8 cellular contexts compared by ENCODE assay signal in the genomic region with DNA sequence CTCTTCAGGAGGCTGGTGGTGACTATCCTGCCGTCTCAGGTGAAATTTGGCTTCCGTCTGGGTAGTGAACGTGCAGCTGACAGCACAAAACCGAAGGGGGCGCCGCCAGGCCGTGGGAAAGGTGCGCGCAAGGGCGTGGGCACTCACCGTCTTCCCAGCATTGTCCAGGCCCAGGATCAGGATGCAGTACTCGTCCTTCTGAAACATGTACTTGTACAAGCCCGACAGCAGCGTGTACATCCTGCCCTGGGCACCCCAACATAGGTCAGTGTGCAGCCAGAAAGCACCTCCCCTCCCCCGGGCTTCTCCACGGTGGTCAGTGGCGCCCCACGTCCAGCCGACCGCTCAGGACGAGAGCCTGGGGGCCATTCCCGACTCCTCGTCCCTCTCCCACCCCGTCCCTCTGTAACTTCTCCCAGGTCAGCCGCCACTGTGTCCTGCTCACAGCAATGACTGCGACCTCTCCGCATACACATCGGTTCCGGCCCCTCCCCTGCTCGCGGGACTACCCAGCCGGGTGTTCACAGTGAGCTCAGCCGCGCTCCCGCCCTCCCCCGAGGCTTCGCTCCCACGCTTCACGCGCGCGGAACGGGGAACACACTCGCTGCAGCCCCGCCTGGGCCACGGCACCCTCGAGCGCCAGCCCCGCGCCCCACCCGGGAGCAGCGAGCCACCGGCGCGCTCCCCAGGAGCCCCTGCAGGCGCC. TPM values are rescaled to one million over a fixed set of nuclear protein-coding genes. Genes with fewer than 3 reads are reported as not detected.
A peak's percentile ranks its signal among the peaks of the same experiment; 100 is the strongest.
DNase-seq lines count a peak whose midpoint lies in the region; ATAC-seq and TF ChIP-seq lines count a peak whose summit lies in the region.

No MANE protein-coding gene starts in this region.

- H3K27me3 Mint-ChIP-seq in GM23338 (ENCODE audit: insufficient read depth, low read depth, poor library complexity) (peaks cover 12% of the 10 kb centered on the region), memory B cell (no peaks in the 10 kb centered on the region)
- H3K27me3 Mint-ChIP-seq in stimulated activated naive CD8-positive, alpha-beta T cell treated with anti-CD3 and anti-CD28 coated beads, Interleukin-15, amount 100 ng/mL, for 72 hours, result no peaks in the 10 kb centered on the region

- H3K27ac Mint-ChIP-seq in GM23338, result no peak overlapping the region
- H3K27ac Mint-ChIP-seq in memory B cell, result peak overlapping the region; percentile 84
- peak overlapping the region; percentile 83 to 87 for H3K27ac Mint-ChIP-seq in stimulated activated naive CD8-positive, alpha-beta T cell treated with anti-CD3 and anti-CD28 coated beads, Interleukin-15, amount 100 ng/mL, for 72 hours

- H3K4me3 ChIP-seq in GM23338, result peak overlapping the region; percentile 85
- peak overlapping the region; percentile 72 to 100 (median 94) for H3K4me3 ChIP-seq in dorsolateral prefrontal cortex

- no peak overlapping the region for H2AFZ ChIP-seq in GM23338

- H3K36me3 ChIP-seq in GM23338 (ENCODE audit: insufficient read depth), result no peaks in the 10 kb centered on the region

- H3K36me3 Mint-ChIP-seq in GM23338 (ENCODE audit: low read depth) (peaks cover 42% of the 10 kb centered on the region), memory B cell (peaks cover 20% of the 10 kb centered on the region)

- peak; percentile 35 for ATAC-seq in GM23338
- peak; percentile 48 for ATAC-seq in memory B cell (ENCODE audit: low read depth)
- ATAC-seq in stimulated activated naive CD8-positive, alpha-beta T cell treated with anti-CD3 and anti-CD28 coated beads, Interleukin-15, amount 100 ng/mL, for 72 hours, result peak; percentile 65
- ATAC-seq in GM18858 (IDR thresholded peaks at IDR 0.05; ENCODE audit: unreplicated experiment), result no peak

- H4K20me1 ChIP-seq in GM23338 (replicated peaks; ENCODE audit: insufficient read depth), result peaks cover 14% of the 10 kb centered on the region

- H3K79me2 ChIP-seq in GM23338 (replicated peaks; ENCODE audit: insufficient read depth), result peaks cover 43% of the 10 kb centered on the region

- peak overlapping the region; percentile 93 for H3K4me2 ChIP-seq in GM23338

- no peaks in the 10 kb centered on the region for H3K9me2 ChIP-seq in GM23338 (ENCODE audit: insufficient read depth)

- H3K4me3 Mint-ChIP-seq in GM23338 (peak overlapping the region; percentile 88), memory B cell (peak overlapping the region; percentile 88)
- H3K4me3 Mint-ChIP-seq in stimulated activated naive CD8-positive, alpha-beta T cell treated with anti-CD3 and anti-CD28 coated beads, Interleukin-15, amount 100 ng/mL, for 72 hours, result peak overlapping the region; percentile 89 to 94

- TF ChIP-seq CTCF in GM23338 (conservative IDR thresholded peaks at IDR 0.05; ENCODE audit: low read depth in 2 of 2) (peak; percentile 44 to 72), dorsolateral prefrontal cortex (IDR thresholded peaks at IDR 0.05 in 54 of 56, conservative IDR thresholded peaks at IDR 0.05 in 2 of 56; ENCODE audit: low read depth in 1 of 56, partially characterized antibody in 56 of 56) (peak in 5 of 56 donors; percentile 8 to 20 (median 16))

- peaks cover 11% of the 10 kb centered on the region; the same call in 1 of the 2 replicates for H3F3A ChIP-seq in GM23338 (replicated peaks; ENCODE audit: low read depth)

- no peaks in the 10 kb centered on the region for H3K27me3 ChIP-seq in GM23338 (ENCODE audit: insufficient read depth)
- no peaks in the 10 kb centered on the region for H3K27me3 ChIP-seq in dorsolateral prefrontal cortex

- H3K4me1 ChIP-seq in GM23338 (ENCODE audit: insufficient read depth), result no peaks in the 10 kb centered on the region; the same call in 1 of the 2 replicates

- peak; percentile 47 for DNase-seq in EL
- peak; percentile 65 for DNase-seq in GM23338 (ENCODE audit: low spot score)
- peak; percentile 59 for DNase-seq in M059J (ENCODE audit: low read depth)
- peak; percentile 73 to 75 for DNase-seq in activated CD4-positive, alpha-beta T cell treated with anti-CD3 and anti-CD28 coated beads for 4 hours
- DNase-seq in dorsolateral prefrontal cortex, result peak in 5 of 10 donors; percentile 47 to 73 (median 63)
- DNase-seq in memory B cell (ENCODE audit: low spot score in 2 of 2), result peak; percentile 18 to 58
- peak; percentile 60 to 63 for DNase-seq in stimulated activated naive CD8-positive, alpha-beta T cell treated with anti-CD3 and anti-CD28 coated beads, Interleukin-15, amount 100 ng/mL, for 72 hours

- H3K9me3 Mint-ChIP-seq in GM23338 (no peaks in the 10 kb centered on the region), memory B cell (no peaks in the 10 kb centered on the region)
- H3K9me3 Mint-ChIP-seq in stimulated activated naive CD8-positive, alpha-beta T cell treated with anti-CD3 and anti-CD28 coated beads, Interleukin-15, amount 100 ng/mL, for 72 hours, result no peaks in the 10 kb centered on the region

- H3K27ac ChIP-seq in GM23338 (ENCODE audit: low read depth) (no peak overlapping the region), dorsolateral prefrontal cortex (peak overlapping the region in 55 of 59 donors; percentile 30 to 94 (median 83))

- peaks cover 10% of the 10 kb centered on the region for H3K4me1 Mint-ChIP-seq in GM23338
- H3K4me1 Mint-ChIP-seq in memory B cell, result peaks cover 23% of the 10 kb centered on the region
- H3K4me1 Mint-ChIP-seq in stimulated activated naive CD8-positive, alpha-beta T cell treated with anti-CD3 and anti-CD28 coated beads, Interleukin-15, amount 100 ng/mL, for 72 hours, result peaks cover 63% of the 10 kb centered on the region

- intact Hi-C loops in dorsolateral prefrontal cortex (cut with DNase I), result loop anchor here (2.0 to 10.0 kb wide), 5 partner anchors 34 to 355 kb away; a partner anchor contains a TSS

TF ChIP-seq in GM23338, 12 proteins besides CTCF, POLR2A, EP300 and RAD21 (continues in another document):
- no peak for TF ChIP-seq POLR2AphosphoS5 (IDR thresholded peaks at IDR 0.05; ENCODE audit: low read depth)
- no peak for TF ChIP-seq EZH2phosphoT487 (IDR thresholded peaks at IDR 0.05; ENCODE audit: unreplicated experiment)
- no peak for TF ChIP-seq ZNF331 (CRISPR knock-in tag; IDR thresholded peaks at IDR 0.05; ENCODE audit: low read depth)
- TF ChIP-seq, protein P1, sequence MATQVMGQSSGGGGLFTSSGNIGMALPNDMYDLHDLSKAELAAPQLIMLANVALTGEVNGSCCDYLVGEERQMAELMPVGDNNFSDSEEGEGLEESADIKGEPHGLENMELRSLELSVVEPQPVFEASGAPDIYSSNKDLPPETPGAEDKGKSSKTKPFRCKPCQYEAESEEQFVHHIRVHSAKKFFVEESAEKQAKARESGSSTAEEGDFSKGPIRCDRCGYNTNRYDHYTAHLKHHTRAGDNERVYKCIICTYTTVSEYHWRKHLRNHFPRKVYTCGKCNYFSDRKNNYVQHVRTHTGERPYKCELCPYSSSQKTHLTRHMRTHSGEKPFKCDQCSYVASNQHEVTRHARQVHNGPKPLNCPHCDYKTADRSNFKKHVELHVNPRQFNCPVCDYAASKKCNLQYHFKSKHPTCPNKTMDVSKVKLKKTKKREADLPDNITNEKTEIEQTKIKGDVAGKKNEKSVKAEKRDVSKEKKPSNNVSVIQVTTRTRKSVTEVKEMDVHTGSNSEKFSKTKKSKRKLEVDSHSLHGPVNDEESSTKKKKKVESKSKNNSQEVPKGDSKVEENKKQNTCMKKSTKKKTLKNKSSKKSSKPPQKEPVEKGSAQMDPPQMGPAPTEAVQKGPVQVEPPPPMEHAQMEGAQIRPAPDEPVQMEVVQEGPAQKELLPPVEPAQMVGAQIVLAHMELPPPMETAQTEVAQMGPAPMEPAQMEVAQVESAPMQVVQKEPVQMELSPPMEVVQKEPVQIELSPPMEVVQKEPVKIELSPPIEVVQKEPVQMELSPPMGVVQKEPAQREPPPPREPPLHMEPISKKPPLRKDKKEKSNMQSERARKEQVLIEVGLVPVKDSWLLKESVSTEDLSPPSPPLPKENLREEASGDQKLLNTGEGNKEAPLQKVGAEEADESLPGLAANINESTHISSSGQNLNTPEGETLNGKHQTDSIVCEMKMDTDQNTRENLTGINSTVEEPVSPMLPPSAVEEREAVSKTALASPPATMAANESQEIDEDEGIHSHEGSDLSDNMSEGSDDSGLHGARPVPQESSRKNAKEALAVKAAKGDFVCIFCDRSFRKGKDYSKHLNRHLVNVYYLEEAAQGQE (IDR thresholded peaks at IDR 0.05; ENCODE audit: unreplicated experiment), result no peak
- TF ChIP-seq, protein P2, sequence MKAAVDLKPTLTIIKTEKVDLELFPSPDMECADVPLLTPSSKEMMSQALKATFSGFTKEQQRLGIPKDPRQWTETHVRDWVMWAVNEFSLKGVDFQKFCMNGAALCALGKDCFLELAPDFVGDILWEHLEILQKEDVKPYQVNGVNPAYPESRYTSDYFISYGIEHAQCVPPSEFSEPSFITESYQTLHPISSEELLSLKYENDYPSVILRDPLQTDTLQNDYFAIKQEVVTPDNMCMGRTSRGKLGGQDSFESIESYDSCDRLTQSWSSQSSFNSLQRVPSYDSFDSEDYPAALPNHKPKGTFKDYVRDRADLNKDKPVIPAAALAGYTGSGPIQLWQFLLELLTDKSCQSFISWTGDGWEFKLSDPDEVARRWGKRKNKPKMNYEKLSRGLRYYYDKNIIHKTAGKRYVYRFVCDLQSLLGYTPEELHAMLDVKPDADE (IDR thresholded peaks at IDR 0.05), result no peak

RNA-seq across cellular contexts. Expression of a gene that starts 0.8 kb away (rescaled TPM):
- total RNA-seq in GM23338 (2014; rRNA removed; shearing (Covaris generic)), result 19.0 and 24.6 TPM in 2 replicates
- 16.7 and 18.6 TPM in 2 replicates for polyA plus RNA-seq in GM23338 (2016; fragmentation: Nextera tagmentation; extraction: Ambion mirVana)
- total RNA-seq in M059J (2014; rRNA removed; shearing (Covaris generic)), result 29.1 and 56.3 TPM in 2 replicates
- total RNA-seq in dorsolateral prefrontal cortex, result 10 to 100 TPM; 37.8 to 65.5 (median 48.4) TPM

RNA-seq across cellular contexts. Expression of a gene that starts 0.8 kb away (rescaled TPM):
- total RNA-seq in GM23338 (2014; rRNA removed; shearing (Covaris generic)), result 25.5 and 39.2 TPM in 2 replicates
- 21.5 and 25.0 TPM in 2 replicates for polyA plus RNA-seq in GM23338 (2016; fragmentation: Nextera tagmentation; extraction: Ambion mirVana)
- 24.2 and 25.7 TPM in 2 replicates for total RNA-seq in M059J (2014; rRNA removed; shearing (Covaris generic))
- total RNA-seq in dorsolateral prefrontal cortex, result 10 to 100 TPM; 18.4 to 46.9 (median 28.4) TPM

RNA-seq across cellular contexts. Expression of a gene that starts 10.6 kb away (rescaled TPM):
- 0.28 and 3.8 TPM in 2 replicates for total RNA-seq in GM23338 (2014; rRNA removed; shearing (Covaris generic))
- polyA plus RNA-seq in GM23338 (2016; fragmentation: Nextera tagmentation; extraction: Ambion mirVana), result not detected in 2 replicates
- total RNA-seq in M059J (2014; rRNA removed; shearing (Covaris generic)), result 1.9 TPM in 1 of 2 replicates, not detected in the other
- total RNA-seq in dorsolateral prefrontal cortex, result 10 to 100 TPM in 54 of 120 experiments, 1 to 10 TPM in 59, under 1 TPM in 3, not detected in 4; 0.70 to 53.7 (median 9.1) TPM

RNA-seq across cellular contexts. Expression of a gene that starts 29.5 kb away (rescaled TPM):
- 3.6 and 12.2 TPM in 2 replicates for total RNA-seq in GM23338 (2014; rRNA removed; shearing (Covaris generic))
- polyA plus RNA-seq in GM23338 (2016; fragmentation: Nextera tagmentation; extraction: Ambion mirVana), result 4.7 and 7.4 TPM in 2 replicates
- 0.12 and 4.4 TPM in 2 replicates for total RNA-seq in M059J (2014; rRNA removed; shearing (Covaris generic))
- 10 to 100 TPM in 115 of 120 experiments, 1 to 10 TPM in 5; 7.8 to 33.9 (median 16.9) TPM for total RNA-seq in dorsolateral prefrontal cortex

RNA-seq across cellular contexts. Expression of a gene that starts 32.6 kb away (rescaled TPM):
- 33.8 and 42.0 TPM in 2 replicates for total RNA-seq in GM23338 (2014; rRNA removed; shearing (Covaris generic))
- polyA plus RNA-seq in GM23338 (2016; fragmentation: Nextera tagmentation; extraction: Ambion mirVana), result 22.8 and 25.3 TPM in 2 replicates
- 36.9 and 59.3 TPM in 2 replicates for total RNA-seq in M059J (2014; rRNA removed; shearing (Covaris generic))
- total RNA-seq in dorsolateral prefrontal cortex, result 10 to 100 TPM; 15.1 to 78.0 (median 33.5) TPM
